8 cellular contexts compared by ENCODE assay signal in the genomic region with DNA sequence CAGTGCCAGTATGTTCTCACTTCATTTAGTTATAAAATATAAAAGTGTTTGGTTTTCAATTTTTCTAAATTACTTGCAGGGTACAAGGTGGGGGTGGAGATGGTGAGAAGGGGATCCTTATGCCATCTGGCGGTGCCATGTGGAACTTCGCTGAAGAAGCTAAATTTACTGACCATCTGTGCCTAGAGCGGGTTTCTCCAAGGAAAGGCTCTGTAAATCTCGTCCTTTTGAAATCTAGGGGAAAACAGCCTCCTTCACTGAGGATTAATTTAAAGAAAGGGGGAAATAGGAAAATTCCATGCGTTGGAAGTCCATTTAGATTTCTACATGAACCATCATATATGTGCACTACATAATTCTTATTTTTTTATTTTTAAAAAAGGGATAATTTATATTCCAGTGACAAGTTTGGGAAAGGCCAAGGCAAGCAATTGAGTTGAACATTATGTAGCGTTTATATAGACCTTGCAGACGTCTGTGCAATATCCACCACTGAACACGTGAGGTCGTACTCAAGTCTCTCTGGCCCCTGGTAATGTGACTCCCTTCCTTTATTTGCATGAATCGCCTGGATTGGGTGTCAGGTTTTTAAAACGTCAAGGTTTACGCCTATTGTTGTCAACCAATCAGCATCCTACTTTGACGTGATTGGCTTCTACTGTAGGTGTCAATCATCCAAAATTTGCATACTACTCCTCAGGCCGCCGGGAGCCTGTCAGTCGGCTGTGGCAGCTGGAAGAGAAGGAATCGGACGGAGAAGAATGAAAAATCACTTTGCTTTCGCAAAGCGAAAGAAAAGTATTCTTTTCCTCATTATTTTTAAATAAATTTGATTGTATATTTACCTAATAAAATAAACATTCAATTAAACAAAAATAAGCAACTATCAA.
DNase-seq lines count a peak whose midpoint lies in the region; TF ChIP-seq lines count a peak whose summit lies in the region.

No MANE protein-coding gene starts in this region.

- no peak overlapping the region for H3K14ac ChIP-seq in mesenchymal stem cell (ENCODE audit: low read length in 2 of 2)

- H3K79me1 ChIP-seq in mesenchymal stem cell (replicated peaks; ENCODE audit: low read length, poor library complexity, severe bottlenecking): peaks cover 4% of the 10 kb centered on the region

- peak; percentile 100 for DNase-seq in ACHN
- DNase-seq in GM10266 (ENCODE audit: extremely low spot score): peak; percentile 47
- DNase-seq in MM.1S: peak; percentile 70
- peak; percentile 100 for DNase-seq in choroid plexus epithelial cell (ENCODE audit: low read depth)
- peak; percentile 100 for DNase-seq in mesenchymal stem cell
- DNase-seq in ureter (ENCODE audit: low spot score): peak; percentile 71
- no peak for DNase-seq in cerebellar nuclear complex (lab: John Stamatoyannopoulos, UW)

- H3K4me3 ChIP-seq in MM.1S (ENCODE audit: low read length) (peak overlapping the region; percentile 1; the same call in 1 of the 2 replicates), choroid plexus epithelial cell (ENCODE audit: low read depth, low read length) (peak overlapping the region; percentile 60), mesenchymal stem cell (ENCODE audit: insufficient read depth in 1 of 2, low read depth in 1 of 2, low read length in 2 of 2) (peak overlapping the region in 1 of 2 experiments; percentile 84)

- H4K91ac ChIP-seq in mesenchymal stem cell (ENCODE audit: low read length): no peak overlapping the region

- no peak overlapping the region for H2AFZ ChIP-seq in MM.1S (ENCODE audit: low read length)
- no peak overlapping the region for H2AFZ ChIP-seq in mesenchymal stem cell (ENCODE audit: low read depth, low read length)

- no peaks in the 10 kb centered on the region for H3K9me2 ChIP-seq in MM.1S (replicated peaks; ENCODE audit: insufficient read depth, low read length)

- H3K27ac ChIP-seq in MM.1S (ENCODE audit: low read length) (no peak overlapping the region), mesenchymal stem cell (ENCODE audit: low read length, poor library complexity, severe bottlenecking) (peak overlapping the region; percentile 90)

- H3F3A ChIP-seq in MM.1S (ENCODE audit: insufficient read depth, low read length): peaks cover 7% of the 10 kb centered on the region; the same call in 1 of the 2 replicates

- H3K79me2 ChIP-seq in MM.1S (ENCODE audit: low read length): no peaks in the 10 kb centered on the region

- H3K4ac ChIP-seq in mesenchymal stem cell (ENCODE audit: low read depth in 1 of 2, low read length in 2 of 2): no peak overlapping the region

- no peak overlapping the region for H4K8ac ChIP-seq in mesenchymal stem cell (ENCODE audit: low read length)

- H2BK12ac ChIP-seq in mesenchymal stem cell (ENCODE audit: low read length in 2 of 2): no peak overlapping the region

- WGBS in mesenchymal stem cell: 0% methylated on average over 11 of the region's 20 CpGs

- H3K36me3 ChIP-seq in MM.1S (replicated peaks; ENCODE audit: insufficient read depth, low read length) (no peaks in the 10 kb centered on the region), mesenchymal stem cell (ENCODE audit: control insufficient read depth in 1 of 2, insufficient read depth in 2 of 2, low read depth in 1 of 2, low read length in 2 of 2) (no peaks in the 10 kb centered on the region)

- H4K20me1 ChIP-seq in MM.1S (ENCODE audit: insufficient read depth, low read length): no peaks in the 10 kb centered on the region

- H2BK5ac ChIP-seq in mesenchymal stem cell (ENCODE audit: low read depth, low read length, poor library complexity, severe bottlenecking): peak overlapping the region; percentile 66

- no peak overlapping the region for H3K23ac ChIP-seq in mesenchymal stem cell (ENCODE audit: low read length in 2 of 2)

- H2AK5ac ChIP-seq in mesenchymal stem cell (ENCODE audit: low read length, severe bottlenecking): no peak overlapping the region

- no peak overlapping the region for H2BK120ac ChIP-seq in mesenchymal stem cell (ENCODE audit: low read depth, low read length)

- peaks cover 4% of the 10 kb centered on the region; the same call in 1 of the 2 replicates for H3K4me1 ChIP-seq in MM.1S (ENCODE audit: low read length)
- H3K4me1 ChIP-seq in mesenchymal stem cell (ENCODE audit: control insufficient read depth, insufficient read depth, low read depth, low read length): peaks cover 22% of the 10 kb centered on the region

- in situ Hi-C loops in ACHN (cut with HindIII; ENCODE audit: low pct_ligation_motif_present, low pct_unique_long_range_greater_than_20kb, low sequenced_read_pairs): no loop called here

- peak; percentile 50 for TF ChIP-seq CTCF in GM10266 (IDR thresholded peaks at IDR 0.05; ENCODE audit: control insufficient read depth, insufficient read depth, low read depth, missing control alignments)
- TF ChIP-seq CTCF in MM.1S (IDR thresholded peaks at IDR 0.05; ENCODE audit: low read length): peak; percentile 74
- peak; percentile 92 for TF ChIP-seq CTCF in choroid plexus epithelial cell (conservative IDR thresholded peaks at IDR 0.05; ENCODE audit: low read depth, low read length)

- H3K9ac ChIP-seq in MM.1S (ENCODE audit: low read length) (no peak overlapping the region), mesenchymal stem cell (ENCODE audit: low read length) (peak overlapping the region; percentile 96)

- H2BK15ac ChIP-seq in mesenchymal stem cell (ENCODE audit: low read depth, poor library complexity, severe bottlenecking): no peak overlapping the region

- H3K9me3 ChIP-seq in MM.1S (replicated peaks; ENCODE audit: insufficient read depth, low read length): no peaks in the 10 kb centered on the region
- H3K9me3 ChIP-seq in mesenchymal stem cell (ENCODE audit: control insufficient read depth, low read length): no peaks in the 10 kb centered on the region

- H3K27me3 ChIP-seq in MM.1S (replicated peaks; ENCODE audit: insufficient read depth, low read length): peaks cover 74% of the 10 kb centered on the region
- no peaks in the 10 kb centered on the region for H3K27me3 ChIP-seq in mesenchymal stem cell (ENCODE audit: control insufficient read depth in 1 of 2, insufficient read depth in 1 of 2, low read length in 2 of 2)

- H3K4me2 ChIP-seq in MM.1S (ENCODE audit: low read depth, low read length): peak overlapping the region; percentile 38; the same call in 1 of the 2 replicates
- no peak overlapping the region for H3K4me2 ChIP-seq in mesenchymal stem cell (ENCODE audit: low read length, poor library complexity, severe bottlenecking)

- H3K18ac ChIP-seq in mesenchymal stem cell (ENCODE audit: low read depth in 1 of 2, low read length in 2 of 2): no peak overlapping the region

TF ChIP-seq in PFSK-1, 5 proteins besides CTCF, POLR2A, EP300 and RAD21:
- peak; percentile 99 for TF ChIP-seq TAF1 (IDR thresholded peaks at IDR 0.05; ENCODE audit: borderline replicate concordance, insufficient read depth, low read length)
- no peak for TF ChIP-seq SIN3A (IDR thresholded peaks at IDR 0.05; ENCODE audit: borderline replicate concordance, insufficient read depth, low read length)
- TF ChIP-seq POLR2AphosphoS5 (IDR thresholded peaks at IDR 0.05; ENCODE audit: low read depth, low read length): no peak
- no peak for TF ChIP-seq FOXP2 (optimal IDR thresholded peaks at IDR 0.05; ENCODE audit: borderline replicate concordance, extremely low read depth, extremely low read length, insufficient read depth)
- 0 out of 4 replicates have a peak, but pooled peaks of 1 of the 2 experiments have one; percentile 8 for TF ChIP-seq REST (IDR thresholded peaks at IDR 0.05; ENCODE audit: insufficient read depth in 1 of 2, low read depth in 2 of 2, low read length in 2 of 2)

Comparison
In these comparisons a context has a peak if more than half of its experiments do, and no peak if none do; other contexts are left out.
1. DNase-seq: peak in ACHN (single experiment), GM10266 (single experiment), MM.1S (single experiment), choroid plexus epithelial cell (single experiment), mesenchymal stem cell (single experiment) and ureter (single experiment); none in cerebellar nuclear complex (0 of 2).
2. Peak in every context shown above with its lines, with median percentiles within 50 percentile points of each other: CTCF ChIP-seq.